1 cellular context compared by ENCODE assay signal in the genomic region with DNA sequence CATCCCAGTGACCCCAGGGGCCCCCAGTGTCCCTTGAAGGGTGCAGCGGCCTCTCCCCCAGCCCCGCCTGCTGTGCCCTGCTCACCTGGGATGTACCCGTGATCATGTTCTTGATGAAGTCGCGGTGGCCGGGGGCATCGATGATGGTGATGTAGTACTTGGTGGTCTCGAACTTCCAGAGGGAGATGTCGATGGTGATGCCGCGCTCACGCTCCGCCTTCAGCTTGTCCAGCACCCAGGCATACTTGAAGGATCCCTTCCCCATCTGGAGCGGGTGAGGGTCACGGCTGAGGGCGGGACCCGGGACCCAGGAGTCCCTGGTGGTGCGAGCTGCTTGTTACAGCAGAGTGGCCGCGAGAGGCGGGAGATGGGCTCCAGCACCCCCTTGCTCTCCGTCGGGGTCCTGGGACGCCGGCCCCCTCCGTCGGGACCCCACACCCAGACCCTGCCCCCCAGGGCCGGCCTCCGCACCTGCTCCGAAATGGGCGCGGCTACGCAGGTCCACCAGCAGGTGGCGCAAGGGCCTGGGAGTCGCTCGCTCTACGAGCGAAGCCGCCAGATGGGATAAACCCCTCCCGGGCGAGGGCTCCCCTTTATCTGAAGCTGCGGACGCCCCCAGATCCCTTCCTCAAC.
TF ChIP-seq lines count a peak whose summit lies in the region.

No MANE protein-coding gene starts in this region.

TF ChIP-seq in HepG2, 621 proteins besides CTCF, POLR2A, EP300 and RAD21 (continued from another document and continues in another):
- TF ChIP-seq, protein P1, sequence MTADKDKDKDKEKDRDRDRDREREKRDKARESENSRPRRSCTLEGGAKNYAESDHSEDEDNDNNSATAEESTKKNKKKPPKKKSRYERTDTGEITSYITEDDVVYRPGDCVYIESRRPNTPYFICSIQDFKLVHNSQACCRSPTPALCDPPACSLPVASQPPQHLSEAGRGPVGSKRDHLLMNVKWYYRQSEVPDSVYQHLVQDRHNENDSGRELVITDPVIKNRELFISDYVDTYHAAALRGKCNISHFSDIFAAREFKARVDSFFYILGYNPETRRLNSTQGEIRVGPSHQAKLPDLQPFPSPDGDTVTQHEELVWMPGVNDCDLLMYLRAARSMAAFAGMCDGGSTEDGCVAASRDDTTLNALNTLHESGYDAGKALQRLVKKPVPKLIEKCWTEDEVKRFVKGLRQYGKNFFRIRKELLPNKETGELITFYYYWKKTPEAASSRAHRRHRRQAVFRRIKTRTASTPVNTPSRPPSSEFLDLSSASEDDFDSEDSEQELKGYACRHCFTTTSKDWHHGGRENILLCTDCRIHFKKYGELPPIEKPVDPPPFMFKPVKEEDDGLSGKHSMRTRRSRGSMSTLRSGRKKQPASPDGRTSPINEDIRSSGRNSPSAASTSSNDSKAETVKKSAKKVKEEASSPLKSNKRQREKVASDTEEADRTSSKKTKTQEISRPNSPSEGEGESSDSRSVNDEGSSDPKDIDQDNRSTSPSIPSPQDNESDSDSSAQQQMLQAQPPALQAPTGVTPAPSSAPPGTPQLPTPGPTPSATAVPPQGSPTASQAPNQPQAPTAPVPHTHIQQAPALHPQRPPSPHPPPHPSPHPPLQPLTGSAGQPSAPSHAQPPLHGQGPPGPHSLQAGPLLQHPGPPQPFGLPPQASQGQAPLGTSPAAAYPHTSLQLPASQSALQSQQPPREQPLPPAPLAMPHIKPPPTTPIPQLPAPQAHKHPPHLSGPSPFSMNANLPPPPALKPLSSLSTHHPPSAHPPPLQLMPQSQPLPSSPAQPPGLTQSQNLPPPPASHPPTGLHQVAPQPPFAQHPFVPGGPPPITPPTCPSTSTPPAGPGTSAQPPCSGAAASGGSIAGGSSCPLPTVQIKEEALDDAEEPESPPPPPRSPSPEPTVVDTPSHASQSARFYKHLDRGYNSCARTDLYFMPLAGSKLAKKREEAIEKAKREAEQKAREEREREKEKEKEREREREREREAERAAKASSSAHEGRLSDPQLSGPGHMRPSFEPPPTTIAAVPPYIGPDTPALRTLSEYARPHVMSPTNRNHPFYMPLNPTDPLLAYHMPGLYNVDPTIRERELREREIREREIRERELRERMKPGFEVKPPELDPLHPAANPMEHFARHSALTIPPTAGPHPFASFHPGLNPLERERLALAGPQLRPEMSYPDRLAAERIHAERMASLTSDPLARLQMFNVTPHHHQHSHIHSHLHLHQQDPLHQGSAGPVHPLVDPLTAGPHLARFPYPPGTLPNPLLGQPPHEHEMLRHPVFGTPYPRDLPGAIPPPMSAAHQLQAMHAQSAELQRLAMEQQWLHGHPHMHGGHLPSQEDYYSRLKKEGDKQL (CRISPR knock-in tag; IDR thresholded peaks at IDR 0.05; ENCODE audit: low read depth): no peak
- TF ChIP-seq, protein P2, sequence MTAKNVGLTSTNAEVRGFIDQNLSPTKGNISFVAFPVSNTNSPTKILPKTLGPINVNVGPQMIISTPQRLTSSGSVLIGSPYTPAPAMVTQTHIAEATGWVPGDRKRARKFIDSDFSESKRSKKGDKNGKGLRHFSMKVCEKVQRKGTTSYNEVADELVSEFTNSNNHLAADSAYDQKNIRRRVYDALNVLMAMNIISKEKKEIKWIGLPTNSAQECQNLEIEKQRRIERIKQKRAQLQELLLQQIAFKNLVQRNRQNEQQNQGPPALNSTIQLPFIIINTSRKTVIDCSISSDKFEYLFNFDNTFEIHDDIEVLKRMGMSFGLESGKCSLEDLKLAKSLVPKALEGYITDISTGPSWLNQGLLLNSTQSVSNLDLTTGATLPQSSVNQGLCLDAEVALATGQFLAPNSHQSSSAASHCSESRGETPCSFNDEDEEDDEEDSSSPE (CRISPR knock-in tag; IDR thresholded peaks at IDR 0.05): peak; percentile 63; the same call in 1 of the 2 replicates
- no peak for TF ChIP-seq JUN (CRISPR knock-in tag; IDR thresholded peaks at IDR 0.05)
- peak; percentile 27; the same call in 1 of the 2 replicates for TF ChIP-seq SALL1 (CRISPR knock-in tag; IDR thresholded peaks at IDR 0.05)
- TF ChIP-seq ZNF644 (CRISPR knock-in tag; IDR thresholded peaks at IDR 0.05; ENCODE audit: low read depth): no peak
- TF ChIP-seq NPAS2 (CRISPR knock-in tag; IDR thresholded peaks at IDR 0.05; ENCODE audit: borderline replicate concordance): no peak
- TF ChIP-seq REL (CRISPR knock-in tag; conservative IDR thresholded peaks at IDR 0.05): no peak
- TF ChIP-seq ZBTB20 (CRISPR knock-in tag; IDR thresholded peaks at IDR 0.05; ENCODE audit: borderline replicate concordance, low read depth): no peak; the same call in 1 of the 2 replicates
- TF ChIP-seq RCOR2 (CRISPR knock-in tag; IDR thresholded peaks at IDR 0.05): no peak
- TF ChIP-seq MIER3 (CRISPR knock-in tag; IDR thresholded peaks at IDR 0.05; ENCODE audit: borderline replicate concordance): no peak
- no peak for TF ChIP-seq ZNF839 (CRISPR knock-in tag; IDR thresholded peaks at IDR 0.05; ENCODE audit: borderline replicate concordance)
- TF ChIP-seq, protein P3, sequence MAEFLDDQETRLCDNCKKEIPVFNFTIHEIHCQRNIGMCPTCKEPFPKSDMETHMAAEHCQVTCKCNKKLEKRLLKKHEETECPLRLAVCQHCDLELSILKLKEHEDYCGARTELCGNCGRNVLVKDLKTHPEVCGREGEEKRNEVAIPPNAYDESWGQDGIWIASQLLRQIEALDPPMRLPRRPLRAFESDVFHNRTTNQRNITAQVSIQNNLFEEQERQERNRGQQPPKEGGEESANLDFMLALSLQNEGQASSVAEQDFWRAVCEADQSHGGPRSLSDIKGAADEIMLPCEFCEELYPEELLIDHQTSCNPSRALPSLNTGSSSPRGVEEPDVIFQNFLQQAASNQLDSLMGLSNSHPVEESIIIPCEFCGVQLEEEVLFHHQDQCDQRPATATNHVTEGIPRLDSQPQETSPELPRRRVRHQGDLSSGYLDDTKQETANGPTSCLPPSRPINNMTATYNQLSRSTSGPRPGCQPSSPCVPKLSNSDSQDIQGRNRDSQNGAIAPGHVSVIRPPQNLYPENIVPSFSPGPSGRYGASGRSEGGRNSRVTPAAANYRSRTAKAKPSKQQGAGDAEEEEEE (CRISPR knock-in tag; IDR thresholded peaks at IDR 0.05; ENCODE audit: borderline replicate concordance): no peak
- TF ChIP-seq PHF20 (CRISPR knock-in tag; IDR thresholded peaks at IDR 0.05): no peak
- peak; percentile 91 for TF ChIP-seq KDM2A (CRISPR knock-in tag; IDR thresholded peaks at IDR 0.05; ENCODE audit: borderline replicate concordance, low read depth)
- TF ChIP-seq, protein P4, sequence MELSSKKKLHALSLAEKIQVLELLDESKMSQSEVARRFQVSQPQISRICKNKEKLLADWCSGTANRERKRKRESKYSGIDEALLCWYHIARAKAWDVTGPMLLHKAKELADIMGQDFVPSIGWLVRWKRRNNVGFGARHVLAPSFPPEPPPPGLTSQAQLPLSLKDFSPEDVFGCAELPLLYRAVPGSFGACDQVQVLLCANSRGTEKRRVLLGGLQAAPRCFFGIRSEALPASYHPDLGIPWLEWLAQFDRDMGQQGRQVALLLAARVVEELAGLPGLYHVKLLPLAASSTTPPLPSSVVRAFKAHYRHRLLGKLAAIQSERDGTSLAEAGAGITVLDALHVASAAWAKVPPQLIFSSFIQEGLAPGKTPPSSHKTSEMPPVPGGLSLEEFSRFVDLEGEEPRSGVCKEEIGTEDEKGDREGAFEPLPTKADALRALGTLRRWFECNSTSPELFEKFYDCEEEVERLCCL (CRISPR knock-in tag; IDR thresholded peaks at IDR 0.05; ENCODE audit: borderline replicate concordance): no peak
- no peak for TF ChIP-seq ZNF556 (CRISPR knock-in tag; IDR thresholded peaks at IDR 0.05; ENCODE audit: borderline replicate concordance)
- TF ChIP-seq, protein P5, sequence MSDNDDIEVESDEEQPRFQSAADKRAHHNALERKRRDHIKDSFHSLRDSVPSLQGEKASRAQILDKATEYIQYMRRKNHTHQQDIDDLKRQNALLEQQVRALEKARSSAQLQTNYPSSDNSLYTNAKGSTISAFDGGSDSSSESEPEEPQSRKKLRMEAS (IDR thresholded peaks at IDR 0.05): 0 out of 2 replicates have a peak, but pooled peaks have one; percentile 26
- no peak for TF ChIP-seq FOSL2 (CRISPR knock-in tag; IDR thresholded peaks at IDR 0.05)
- TF ChIP-seq, protein P6, sequence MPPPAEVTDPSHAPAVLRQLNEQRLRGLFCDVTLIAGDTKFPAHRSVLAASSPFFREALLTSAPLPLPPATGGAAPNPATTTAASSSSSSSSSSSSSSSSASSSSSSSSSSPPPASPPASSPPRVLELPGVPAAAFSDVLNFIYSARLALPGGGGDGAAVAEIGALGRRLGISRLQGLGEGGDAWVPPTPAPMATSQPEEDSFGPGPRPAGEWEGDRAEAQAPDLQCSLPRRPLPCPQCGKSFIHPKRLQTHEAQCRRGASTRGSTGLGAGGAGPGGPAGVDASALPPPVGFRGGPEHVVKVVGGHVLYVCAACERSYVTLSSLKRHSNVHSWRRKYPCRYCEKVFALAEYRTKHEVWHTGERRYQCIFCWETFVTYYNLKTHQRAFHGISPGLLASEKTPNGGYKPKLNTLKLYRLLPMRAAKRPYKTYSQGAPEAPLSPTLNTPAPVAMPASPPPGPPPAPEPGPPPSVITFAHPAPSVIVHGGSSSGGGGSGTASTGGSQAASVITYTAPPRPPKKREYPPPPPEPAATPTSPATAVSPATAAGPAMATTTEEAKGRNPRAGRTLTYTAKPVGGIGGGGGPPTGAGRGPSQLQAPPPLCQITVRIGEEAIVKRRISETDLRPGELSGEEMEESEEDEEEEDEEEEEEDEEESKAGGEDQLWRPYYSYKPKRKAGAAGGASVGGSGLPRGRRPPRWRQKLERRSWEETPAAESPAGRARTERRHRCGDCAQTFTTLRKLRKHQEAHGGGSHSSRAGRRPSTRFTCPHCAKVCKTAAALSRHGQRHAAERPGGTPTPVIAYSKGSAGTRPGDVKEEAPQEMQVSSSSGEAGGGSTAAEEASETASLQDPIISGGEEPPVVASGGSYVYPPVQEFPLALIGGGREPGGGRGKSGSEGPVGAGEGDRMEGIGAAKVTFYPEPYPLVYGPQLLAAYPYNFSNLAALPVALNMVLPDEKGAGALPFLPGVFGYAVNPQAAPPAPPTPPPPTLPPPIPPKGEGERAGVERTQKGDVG (CRISPR knock-in tag; IDR thresholded peaks at IDR 0.05; ENCODE audit: borderline replicate concordance): no peak
- no peak for TF ChIP-seq CBX2 (IDR thresholded peaks at IDR 0.05; ENCODE audit: low read depth, low read length)
- no peak for TF ChIP-seq CBX2 (CRISPR knock-in tag; IDR thresholded peaks at IDR 0.05; ENCODE audit: low read depth)
- no peak for TF ChIP-seq HNRNPH1 (optimal IDR thresholded peaks at IDR 0.05; ENCODE audit: low read depth, low read length)
- TF ChIP-seq ZNF552 (CRISPR knock-in tag; IDR thresholded peaks at IDR 0.05; ENCODE audit: borderline replicate concordance): no peak
- TF ChIP-seq TP53 (CRISPR knock-in tag; conservative IDR thresholded peaks at IDR 0.05): no peak
- TF ChIP-seq MAZ (IDR thresholded peaks at IDR 0.05; ENCODE audit: borderline replicate concordance, low read depth, low read length): no peak
- TF ChIP-seq MAZ (CRISPR knock-in tag; IDR thresholded peaks at IDR 0.05; ENCODE audit: low read depth): peak; percentile 66
- peak; percentile 28; the same call in 1 of the 2 replicates for TF ChIP-seq ZNF331 (CRISPR knock-in tag; IDR thresholded peaks at IDR 0.05)
- TF ChIP-seq BHLHE40 (IDR thresholded peaks at IDR 0.05; ENCODE audit: low read length): no peak
- TF ChIP-seq EEA1 (CRISPR knock-in tag; IDR thresholded peaks at IDR 0.05; ENCODE audit: borderline replicate concordance): no peak
- TF ChIP-seq, protein P7, sequence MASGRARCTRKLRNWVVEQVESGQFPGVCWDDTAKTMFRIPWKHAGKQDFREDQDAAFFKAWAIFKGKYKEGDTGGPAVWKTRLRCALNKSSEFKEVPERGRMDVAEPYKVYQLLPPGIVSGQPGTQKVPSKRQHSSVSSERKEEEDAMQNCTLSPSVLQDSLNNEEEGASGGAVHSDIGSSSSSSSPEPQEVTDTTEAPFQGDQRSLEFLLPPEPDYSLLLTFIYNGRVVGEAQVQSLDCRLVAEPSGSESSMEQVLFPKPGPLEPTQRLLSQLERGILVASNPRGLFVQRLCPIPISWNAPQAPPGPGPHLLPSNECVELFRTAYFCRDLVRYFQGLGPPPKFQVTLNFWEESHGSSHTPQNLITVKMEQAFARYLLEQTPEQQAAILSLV (CRISPR knock-in tag; IDR thresholded peaks at IDR 0.05; ENCODE audit: borderline replicate concordance): peak; percentile 46; the same call in 1 of the 2 replicates
- TF ChIP-seq, protein P8, sequence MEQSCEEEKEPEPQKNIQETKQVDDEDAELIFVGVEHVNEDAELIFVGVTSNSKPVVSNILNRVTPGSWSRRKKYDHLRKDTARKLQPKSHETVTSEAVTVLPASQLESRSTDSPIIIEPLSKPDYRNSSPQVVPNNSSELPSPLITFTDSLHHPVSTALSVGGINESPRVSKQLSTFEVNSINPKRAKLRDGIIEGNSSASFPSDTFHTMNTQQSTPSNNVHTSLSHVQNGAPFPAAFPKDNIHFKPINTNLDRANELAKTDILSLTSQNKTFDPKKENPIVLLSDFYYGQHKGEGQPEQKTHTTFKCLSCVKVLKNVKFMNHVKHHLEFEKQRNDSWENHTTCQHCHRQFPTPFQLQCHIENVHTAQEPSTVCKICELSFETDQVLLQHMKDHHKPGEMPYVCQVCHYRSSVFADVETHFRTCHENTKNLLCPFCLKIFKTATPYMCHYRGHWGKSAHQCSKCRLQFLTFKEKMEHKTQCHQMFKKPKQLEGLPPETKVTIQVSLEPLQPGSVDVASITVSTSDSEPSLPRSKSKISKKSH (CRISPR knock-in tag; IDR thresholded peaks at IDR 0.05; ENCODE audit: borderline replicate concordance): 0 out of 2 replicates have a peak, but pooled peaks have one; percentile 21
- no peak for TF ChIP-seq ZNF460 (CRISPR knock-in tag; IDR thresholded peaks at IDR 0.05; ENCODE audit: borderline replicate concordance)
- TF ChIP-seq, protein P9, sequence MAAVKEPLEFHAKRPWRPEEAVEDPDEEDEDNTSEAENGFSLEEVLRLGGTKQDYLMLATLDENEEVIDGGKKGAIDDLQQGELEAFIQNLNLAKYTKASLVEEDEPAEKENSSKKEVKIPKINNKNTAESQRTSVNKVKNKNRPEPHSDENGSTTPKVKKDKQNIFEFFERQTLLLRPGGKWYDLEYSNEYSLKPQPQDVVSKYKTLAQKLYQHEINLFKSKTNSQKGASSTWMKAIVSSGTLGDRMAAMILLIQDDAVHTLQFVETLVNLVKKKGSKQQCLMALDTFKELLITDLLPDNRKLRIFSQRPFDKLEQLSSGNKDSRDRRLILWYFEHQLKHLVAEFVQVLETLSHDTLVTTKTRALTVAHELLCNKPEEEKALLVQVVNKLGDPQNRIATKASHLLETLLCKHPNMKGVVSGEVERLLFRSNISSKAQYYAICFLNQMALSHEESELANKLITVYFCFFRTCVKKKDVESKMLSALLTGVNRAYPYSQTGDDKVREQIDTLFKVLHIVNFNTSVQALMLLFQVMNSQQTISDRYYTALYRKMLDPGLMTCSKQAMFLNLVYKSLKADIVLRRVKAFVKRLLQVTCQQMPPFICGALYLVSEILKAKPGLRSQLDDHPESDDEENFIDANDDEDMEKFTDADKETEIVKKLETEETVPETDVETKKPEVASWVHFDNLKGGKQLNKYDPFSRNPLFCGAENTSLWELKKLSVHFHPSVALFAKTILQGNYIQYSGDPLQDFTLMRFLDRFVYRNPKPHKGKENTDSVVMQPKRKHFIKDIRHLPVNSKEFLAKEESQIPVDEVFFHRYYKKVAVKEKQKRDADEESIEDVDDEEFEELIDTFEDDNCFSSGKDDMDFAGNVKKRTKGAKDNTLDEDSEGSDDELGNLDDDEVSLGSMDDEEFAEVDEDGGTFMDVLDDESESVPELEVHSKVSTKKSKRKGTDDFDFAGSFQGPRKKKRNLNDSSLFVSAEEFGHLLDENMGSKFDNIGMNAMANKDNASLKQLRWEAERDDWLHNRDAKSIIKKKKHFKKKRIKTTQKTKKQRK (IDR thresholded peaks at IDR 0.05; ENCODE audit: low read length): no peak
- TF ChIP-seq FOXK1 (CRISPR knock-in tag; IDR thresholded peaks at IDR 0.05; ENCODE audit: borderline replicate concordance, low read depth): no peak
